In genomic region chr19:32066056-32066455, GRCh38 we compare ENCODE assay signal across 29 cellular contexts.
"Had no signal": no experiment of that assay in that cellular context is flagged by ENCODE, and none has a peak within 500 bp of the region (broad histone marks: within the 10 kb centered on the region; RNA-seq: fewer than 3 reads in every experiment).

No MANE protein-coding gene starts in this region.

- H2AFZ ChIP-seq: neural progenitor cell had no signal

- H3K9me3 Mint-ChIP-seq: natural killer cell treated with Interleukin-12 subunit alpha and Interleukin-12 subunit beta and Interleukin-15 and Interleukin-18, amount 100 ng/mL, for 72 hours; nephron progenitor cell; neural progenitor cell; stimulated activated effector memory CD8-positive, alpha-beta T cell treated with anti-CD3 and anti-CD28 coated beads, Interleukin-12 subunit alpha, Interleukin-12 subunit beta, amount 100 ng/mL, for 72 hours; stimulated activated naive CD8-positive, alpha-beta T cell treated with anti-CD3 and anti-CD28 coated beads, Interleukin-15, Interleukin-2, amounts not matched to agents 100 ng/mL and 50 ng/mL, for 24 hours had no signal

- H3K4me3 Mint-ChIP-seq: naive thymus-derived CD8-positive, alpha-beta T cell; natural killer cell treated with Interleukin-12 subunit alpha and Interleukin-12 subunit beta and Interleukin-15 and Interleukin-18, amount 100 ng/mL, for 72 hours; nephron progenitor cell; neural progenitor cell; stimulated activated effector memory CD8-positive, alpha-beta T cell treated with anti-CD3 and anti-CD28 coated beads, Interleukin-12 subunit alpha, Interleukin-12 subunit beta, amount 100 ng/mL, for 72 hours; stimulated activated naive B cell treated with anti-CD40 and anti-IgM and Interleukin-4, amounts not matched to agents 10 μg/mL and 1 μg/mL and 100 μg/mL, for 72 hours; stimulated activated naive CD8-positive, alpha-beta T cell treated with anti-CD3 and anti-CD28 coated beads, Interleukin-15, Interleukin-2, amounts not matched to agents 100 ng/mL and 50 ng/mL, for 24 hours had no signal

- H3K4me2 ChIP-seq: neural progenitor cell had no signal

- H3K9ac ChIP-seq: neural progenitor cell had no signal

- H3K27me3 ChIP-seq: neural progenitor cell, neutrophil, right lobe of liver, stomach, thyroid gland, tibial nerve, upper lobe of left lung, uterus had no signal

- DNase-seq: naive B cell; naive thymus-derived CD8-positive, alpha-beta T cell; nephron progenitor cell; nucleus accumbens; pancreas; psoas muscle; right cardiac atrium; right lobe of liver; sigmoid colon; small intestine; stimulated activated CD4-positive, alpha-beta T cell treated with anti-CD3 and anti-CD28 coated beads, Interleukin-15, amount 100 ng/mL, for 24 hours; stimulated activated CD4-positive, alpha-beta T cell treated with anti-CD3 and anti-CD28 coated beads, Interleukin-2, amount 100 ng/mL, for 24 hours; stimulated activated CD4-positive, alpha-beta T cell treated with anti-CD3 and anti-CD28 coated beads, Interleukin-2, amount 100 ng/mL, for 48 hours; stimulated activated CD4-positive, alpha-beta T cell treated with anti-CD3 and anti-CD28 coated beads, Interleukin-4, amount 100 ng/mL, for 24 hours; stimulated activated naive B cell treated with anti-CD40 and anti-IgM and Interleukin-4, amounts not matched to agents 10 μg/mL and 1 μg/mL and 100 μg/mL, for 72 hours; stimulated activated naive CD4-positive, alpha-beta T cell treated with Interleukin-2 at 50 U/mL for 16 hours; stomach; thyroid gland; trophoblast cell; uterus had no signal

- H3K36me3 ChIP-seq: neural progenitor cell, neutrophil, pancreas, right lobe of liver, sigmoid colon, stomach, thoracic aorta, thyroid gland, tibial nerve, upper lobe of left lung, uterus had no signal

- H3K9me3 ChIP-seq: neutrophil, pancreas, psoas muscle, right lobe of liver, sigmoid colon, thoracic aorta, thyroid gland, tibial nerve, upper lobe of left lung, uterus had no signal

- H3K4me1 ChIP-seq: pancreas, psoas muscle, right lobe of liver, stomach, thyroid gland, tibial nerve, upper lobe of left lung, uterus had no signal

- ATAC-seq: naive thymus-derived CD8-positive, alpha-beta T cell; natural killer cell treated with Interleukin-12 subunit alpha and Interleukin-12 subunit beta and Interleukin-15 and Interleukin-18, amount 100 ng/mL, for 72 hours; pancreas; psoas muscle; right cardiac atrium; right lobe of liver; stimulated activated effector memory CD8-positive, alpha-beta T cell treated with anti-CD3 and anti-CD28 coated beads, Interleukin-12 subunit alpha, Interleukin-12 subunit beta, amount 100 ng/mL, for 72 hours; stimulated activated naive B cell treated with anti-CD40 and anti-IgM and Interleukin-4, amounts not matched to agents 10 μg/mL and 1 μg/mL and 100 μg/mL, for 72 hours had no signal

- H3K27ac ChIP-seq: neural progenitor cell, neutrophil, pancreas, psoas muscle, right lobe of liver, sigmoid colon, stomach, thoracic aorta, thyroid gland, tibial nerve, upper lobe of left lung, uterus had no signal

- H3K4me3 ChIP-seq: neural progenitor cell, pancreas, psoas muscle, right lobe of liver, sigmoid colon, stomach, thoracic aorta, thyroid gland, tibial nerve, upper lobe of left lung, uterus had no signal

- FAIRE-seq: pancreas, small intestine had no signal

- H3K27me3 Mint-ChIP-seq: naive B cell; stimulated activated naive B cell treated with anti-CD40 and anti-IgM and Interleukin-4, amounts not matched to agents 10 μg/mL and 1 μg/mL and 100 μg/mL, for 72 hours; stimulated activated naive CD8-positive, alpha-beta T cell treated with anti-CD3 and anti-CD28 coated beads, Interleukin-15, Interleukin-2, amounts not matched to agents 100 ng/mL and 50 ng/mL, for 24 hours had no signal

- H3K4me1 Mint-ChIP-seq: naive B cell; naive thymus-derived CD8-positive, alpha-beta T cell; nephron progenitor cell; stimulated activated effector memory CD8-positive, alpha-beta T cell treated with anti-CD3 and anti-CD28 coated beads, Interleukin-12 subunit alpha, Interleukin-12 subunit beta, amount 100 ng/mL, for 72 hours; stimulated activated naive B cell treated with anti-CD40 and anti-IgM and Interleukin-4, amounts not matched to agents 10 μg/mL and 1 μg/mL and 100 μg/mL, for 72 hours had no signal

- H3K36me3 Mint-ChIP-seq: naive B cell; naive thymus-derived CD8-positive, alpha-beta T cell; natural killer cell treated with Interleukin-12 subunit alpha and Interleukin-12 subunit beta and Interleukin-15 and Interleukin-18, amount 100 ng/mL, for 72 hours; neural progenitor cell; stimulated activated effector memory CD8-positive, alpha-beta T cell treated with anti-CD3 and anti-CD28 coated beads, Interleukin-12 subunit alpha, Interleukin-12 subunit beta, amount 100 ng/mL, for 72 hours; stimulated activated naive B cell treated with anti-CD40 and anti-IgM and Interleukin-4, amounts not matched to agents 10 μg/mL and 1 μg/mL and 100 μg/mL, for 72 hours had no signal

- H3K27ac Mint-ChIP-seq: naive B cell; naive thymus-derived CD8-positive, alpha-beta T cell; natural killer cell treated with Interleukin-12 subunit alpha and Interleukin-12 subunit beta and Interleukin-15 and Interleukin-18, amount 100 ng/mL, for 72 hours; nephron progenitor cell; neural progenitor cell; progenitor cell of endocrine pancreas; stimulated activated effector memory CD8-positive, alpha-beta T cell treated with anti-CD3 and anti-CD28 coated beads, Interleukin-12 subunit alpha, Interleukin-12 subunit beta, amount 100 ng/mL, for 72 hours; stimulated activated naive B cell treated with anti-CD40 and anti-IgM and Interleukin-4, amounts not matched to agents 10 μg/mL and 1 μg/mL and 100 μg/mL, for 72 hours; stimulated activated naive CD8-positive, alpha-beta T cell treated with anti-CD3 and anti-CD28 coated beads, Interleukin-15, Interleukin-2, amounts not matched to agents 100 ng/mL and 50 ng/mL, for 24 hours had no signal
